In the genomic region with DNA sequence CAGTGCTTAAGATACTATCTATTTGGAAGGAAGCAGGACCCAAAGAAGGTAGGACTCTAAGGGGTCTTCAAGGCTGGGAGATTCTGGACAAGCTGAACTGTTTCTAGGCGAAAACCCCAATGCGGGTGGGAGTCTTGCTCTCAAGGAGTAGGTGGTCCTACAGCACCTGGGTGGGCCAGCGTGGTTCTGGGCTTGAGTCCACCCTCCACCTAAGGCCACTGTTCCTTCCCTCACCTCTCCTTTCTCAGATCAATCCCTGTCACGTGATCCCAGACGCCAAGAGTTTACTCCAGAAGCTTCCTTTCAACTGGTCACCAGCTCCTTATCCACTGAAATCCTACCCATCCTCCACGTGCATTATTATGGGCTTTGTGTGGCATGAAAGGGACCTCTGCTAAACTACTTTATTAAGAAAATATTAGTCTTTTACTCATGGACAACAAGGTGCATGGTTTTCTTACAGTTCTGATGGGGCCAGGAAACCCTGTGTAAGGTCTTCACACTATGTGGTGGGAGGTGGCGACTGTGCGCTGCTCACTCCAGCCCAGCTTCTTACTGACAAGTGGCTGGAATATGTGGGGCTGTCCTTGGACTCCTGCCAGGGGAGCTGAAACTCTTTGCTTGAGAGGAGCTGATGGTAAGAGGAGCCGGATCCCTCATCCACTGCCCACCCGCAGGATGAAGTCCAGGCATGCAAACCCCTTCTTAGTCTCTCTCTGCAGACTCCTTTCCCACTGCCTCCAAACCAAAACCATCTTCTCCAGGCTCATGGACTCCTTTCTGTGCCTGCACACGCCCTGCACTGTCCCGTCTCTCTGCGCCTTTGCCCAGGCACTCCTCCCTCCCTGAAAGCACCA, we compare ENCODE assay signal across 8 cellular contexts. TPM values are rescaled to one million over a fixed set of nuclear protein-coding genes. Genes with fewer than 3 reads are reported as not detected.
DNase-seq lines count a peak whose midpoint lies in the region; ATAC-seq and TF ChIP-seq lines count a peak whose summit lies in the region.

No MANE protein-coding gene starts in this region.

- peaks cover 7% of the 10 kb centered on the region for H3K4me1 ChIP-seq in fibroblast of lung (ENCODE audit: control insufficient read depth, extremely low read depth, insufficient read depth, low read length)

- peaks cover 6% of the 10 kb centered on the region for H3K27me3 ChIP-seq in fibroblast of lung (ENCODE audit: control insufficient read depth, insufficient read depth, low read length)

- CTCF ChIA-PET in AG04449 (lab: Yijun Ruan, JAX) (interaction anchor here (0.6 to 2.2 kb wide), 14 partner anchors 10 to 234 kb away, joined by 3 to 11 read pairs (median 4); partner anchors contain the start of genes ZNF777 and ZNF783), T-cell (lab: Charles Lee) (interaction anchor here in 1 of 2 donors (1.2 kb wide), 1 partner anchor 36 kb away, joined by 4 read pairs; no protein-coding TSS in a partner anchor)

- no peaks in the 10 kb centered on the region for H3K9me3 ChIP-seq in fibroblast of lung (ENCODE audit: control insufficient read depth, insufficient read depth, low read depth, low read length)

- H3K36me3 Mint-ChIP-seq in T-cell = peaks cover 17% of the 10 kb centered on the region
- peaks cover 6% of the 10 kb centered on the region for H3K36me3 Mint-ChIP-seq in neural crest cell (ENCODE audit: low read depth)

- H3K9me3 Mint-ChIP-seq in T-cell = no peaks in the 10 kb centered on the region
- no peaks in the 10 kb centered on the region for H3K9me3 Mint-ChIP-seq in neural crest cell

- peak overlapping the region; percentile 82 for H3K4me2 ChIP-seq in fibroblast of lung (ENCODE audit: extremely low read depth, insufficient read depth, low read length)

- TF ChIP-seq CTCF in AG04449 (IDR thresholded peaks at IDR 0.05; ENCODE audit: insufficient read depth, low read length, missing control alignments) (no peak), fibroblast of lung (conservative IDR thresholded peaks at IDR 0.05 in 1 of 2, IDR thresholded peaks at IDR 0.05 in 1 of 2; ENCODE audit: low read depth in 1 of 2, low read length in 2 of 2) (no peak), neural crest cell (conservative IDR thresholded peaks at IDR 0.05) (no peak)

- H3K9ac ChIP-seq in fibroblast of lung (ENCODE audit: insufficient read depth, low read length) = no peak overlapping the region

- H3K79me2 ChIP-seq in fibroblast of lung (ENCODE audit: control insufficient read depth, insufficient read depth, low read length) = peaks cover 19% of the 10 kb centered on the region

- peak overlapping the region; percentile 90 to 97 (median 96) for H3K4me3 Mint-ChIP-seq in T-cell
- peak overlapping the region; percentile 98 for H3K4me3 Mint-ChIP-seq in neural crest cell

- H3K36me3 ChIP-seq in fibroblast of lung (ENCODE audit: control insufficient read depth, insufficient read depth, low read length) = peaks cover 19% of the 10 kb centered on the region

- POLR2A ChIA-PET in AG04449 (lab: Yijun Ruan, JAX) (interaction anchor here (1.1 kb wide), 1 partner anchor 127 kb away, joined by 4 read pairs; no protein-coding TSS in a partner anchor), T-cell (lab: Charles Lee) (interaction anchor here in 1 of 2 donors (0.7 kb wide), 1 partner anchor 73 kb away, joined by 4 read pairs; no protein-coding TSS in a partner anchor)

- no peak overlapping the region for H2AFZ ChIP-seq in fibroblast of lung (ENCODE audit: low read length)

- H3K4me3 ChIP-seq in AG04449 (ENCODE audit: low read depth, low read length) (peak overlapping the region; percentile 73), fibroblast of lung (replicated peaks in 1 of 4; ENCODE audit: control extremely low read depth in 1 of 4, insufficient read depth in 1 of 4, low read depth in 3 of 4, low read length in 4 of 4) (peak overlapping the region; percentile 62 to 89 (median 80))

- no peak for ATAC-seq in T-cell (replicated peaks in 1 of 4)

- H4K20me1 ChIP-seq in fibroblast of lung (ENCODE audit: control insufficient read depth, extremely low read depth, insufficient read depth, low read length) = no peaks in the 10 kb centered on the region

- DNase-seq in AG04449 (ENCODE audit: low read depth, low spot score) (peak; percentile 29), HCEC 1CT (peak; percentile 43), T-cell (no peak), fibroblast of lung (ENCODE audit: low read depth in 2 of 2) (peak; percentile 84), neural crest cell (ENCODE audit: low read depth, low spot score) (no peak), DMS114 treated with DMSO at 0.1 percent for 48 hours (lab: John Stamatoyannopoulos, UW; ENCODE audit: unreplicated experiment) (no peak), NCI-H1048 (lab: John Stamatoyannopoulos, UW) (no peak)
- DNase-seq in stimulated activated CD4-positive, alpha-beta T cell treated with anti-CD3 and anti-CD28 coated beads, Interleukin-2, amount 100 ng/mL, for 48 hours = no peak

- H3K27me3 Mint-ChIP-seq in T-cell (no peaks in the 10 kb centered on the region), neural crest cell (ENCODE audit: low read depth) (peaks cover 29% of the 10 kb centered on the region)

- H3K4me1 Mint-ChIP-seq in T-cell (peaks cover 29 to 32% (median 32%) of the 10 kb centered on the region in 3 donors), neural crest cell (peaks cover 20% of the 10 kb centered on the region)

- peak overlapping the region; percentile 7 for H3K27ac ChIP-seq in fibroblast of lung (ENCODE audit: insufficient read depth, low read length)

- H3K27ac Mint-ChIP-seq in T-cell = peak overlapping the region; percentile 92 to 95
- no peak overlapping the region for H3K27ac Mint-ChIP-seq in neural crest cell (ENCODE audit: unreplicated experiment)

RNA-seq across cellular contexts. Expression of gene ZNF746, which starts 1.6 kb away (rescaled TPM):
- total RNA-seq in T-cell (10 to 100 TPM; 28.5 to 30.9 (median 30.6) TPM), fibroblast of lung (17.2 and 21.5 TPM in 2 replicates), neural crest cell (21.2 and 21.9 TPM in 2 replicates)
- polyA plus RNA-seq in fibroblast of lung = 5.9 and 7.3 TPM in 2 replicates
- 9.0 and 10.6 TPM in 2 replicates for polyA plus RNA-seq in fibroblast of lung (2012)
- 7.8 and 9.2 TPM in 2 replicates for polyA minus RNA-seq in fibroblast of lung (ENCODE audit: low replicate concordance)

RNA-seq across cellular contexts. Expression of gene ZNF777, which starts 35.2 kb away (rescaled TPM):
- total RNA-seq in T-cell = 10 to 100 TPM; 13.2 to 22.5 (median 19.8) TPM
- 3.6 and 4.1 TPM in 2 replicates for total RNA-seq in fibroblast of lung
- 4.9 and 7.4 TPM in 2 replicates for polyA plus RNA-seq in fibroblast of lung
- polyA plus RNA-seq in fibroblast of lung (2012) = 7.6 and 10.6 TPM in 2 replicates
- 3.4 and 4.5 TPM in 2 replicates for polyA minus RNA-seq in fibroblast of lung (ENCODE audit: low replicate concordance)
- 19.3 and 20.8 TPM in 2 replicates for total RNA-seq in neural crest cell

Comparison
In these comparisons a context has a peak if more than half of its experiments do, and no peak if none do; other contexts are left out.
1. DNase-seq: peak in AG04449 (single experiment), HCEC 1CT (single experiment) and fibroblast of lung (2 of 2); none in T-cell (0 of 34), neural crest cell (single experiment), DMS114 treated with DMSO at 0.1 percent for 48 hours (single experiment), stimulated activated CD4-positive, alpha-beta T cell treated with anti-CD3 and anti-CD28 coated beads, Interleukin-2, amount 100 ng/mL, for 48 hours (0 of 2) and NCI-H1048 (single experiment).